8 cellular contexts compared by ENCODE assay signal in genomic region chr3:19885468-19885867, GRCh38. TPM values are rescaled to one million over a fixed set of nuclear protein-coding genes. Genes with fewer than 3 reads are reported as not detected.
DNase-seq lines count a peak whose midpoint lies in the region; ATAC-seq and TF ChIP-seq lines count a peak whose summit lies in the region.

No MANE protein-coding gene starts in this region.

- POLR2A ChIA-PET in activated CD8-positive, alpha-beta T cell treated with anti-CD3 and anti-CD28 coated beads for 36 hours (lab: Charles Lee) = interaction anchor here (0.6 kb wide), 1 partner anchor 337 kb away, joined by 3 read pairs; no protein-coding TSS in a partner anchor

- H3K27ac Mint-ChIP-seq in activated CD8-positive, alpha-beta T cell treated with anti-CD3 and anti-CD28 coated beads for 36 hours = no peak overlapping the region

- no peak overlapping the region for H3K4me3 ChIP-seq in GM12875 (ENCODE audit: low read depth, low read length)
- no peak overlapping the region for H3K4me3 ChIP-seq in upper lobe of right lung

- peak; percentile 38; the same call in 1 of the 2 replicates for TF ChIP-seq CTCF in GM12875 (IDR thresholded peaks at IDR 0.05; ENCODE audit: borderline replicate concordance, insufficient read depth, low read depth, low read length)
- TF ChIP-seq CTCF in LNCAP (IDR thresholded peaks at IDR 0.05) = peak; percentile 62
- peak; percentile 70 for TF ChIP-seq CTCF in activated CD8-positive, alpha-beta T cell treated with anti-CD3 and anti-CD28 coated beads for 36 hours (IDR thresholded peaks at IDR 0.05)
- TF ChIP-seq CTCF in upper lobe of right lung (IDR thresholded peaks at IDR 0.05) = peak; percentile 68

- no peaks in the 10 kb centered on the region for H3K27me3 ChIP-seq in upper lobe of right lung

- no peak overlapping the region for H3K27ac ChIP-seq in upper lobe of right lung

- CTCF ChIA-PET in activated CD8-positive, alpha-beta T cell treated with anti-CD3 and anti-CD28 coated beads for 36 hours (lab: Charles Lee) = interaction anchor here (0.9 to 1.7 kb wide), 6 partner anchors 8 to 301 kb away, joined by 3 to 7 read pairs (median 4); no protein-coding TSS in a partner anchor

- ATAC-seq in activated CD8-positive, alpha-beta T cell treated with anti-CD3 and anti-CD28 coated beads for 36 hours = peak; percentile 39
- ATAC-seq in upper lobe of right lung = peak; percentile 69

- no peaks in the 10 kb centered on the region for H3K36me3 ChIP-seq in upper lobe of right lung

- DNase-seq in AML-193 (lab: John Stamatoyannopoulos, UW) (peak; percentile 16 to 40), iPS-NIHi7 (ENCODE audit: extremely low spot score) (peak; percentile 76), upper lobe of right lung (no peak), cerebellar nuclear complex (lab: John Stamatoyannopoulos, UW) (no peak), DMS79 (lab: John Stamatoyannopoulos, UW) (no peak)
- peak; percentile 3 for DNase-seq in activated CD8-positive, alpha-beta T cell treated with anti-CD3 and anti-CD28 coated beads for 36 hours

- H3K27me3 Mint-ChIP-seq in activated CD8-positive, alpha-beta T cell treated with anti-CD3 and anti-CD28 coated beads for 36 hours = no peaks in the 10 kb centered on the region

- no peaks in the 10 kb centered on the region for H3K36me3 Mint-ChIP-seq in activated CD8-positive, alpha-beta T cell treated with anti-CD3 and anti-CD28 coated beads for 36 hours (ENCODE audit: low read depth)

- H3K4me3 Mint-ChIP-seq in activated CD8-positive, alpha-beta T cell treated with anti-CD3 and anti-CD28 coated beads for 36 hours = no peak overlapping the region

- no peaks in the 10 kb centered on the region for H3K4me1 Mint-ChIP-seq in activated CD8-positive, alpha-beta T cell treated with anti-CD3 and anti-CD28 coated beads for 36 hours (ENCODE audit: low read depth)

- H3K4me1 ChIP-seq in upper lobe of right lung = peaks cover 28% of the 10 kb centered on the region

- H3K9me3 ChIP-seq in upper lobe of right lung = no peaks in the 10 kb centered on the region

- no peaks in the 10 kb centered on the region for H3K9me3 Mint-ChIP-seq in activated CD8-positive, alpha-beta T cell treated with anti-CD3 and anti-CD28 coated beads for 36 hours

- intact Hi-C loops in activated CD8-positive, alpha-beta T cell treated with anti-CD3 and anti-CD28 coated beads for 36 hours (cut with micrococcal nuclease) = no loop called here
- intact Hi-C loops in upper lobe of right lung (cut with DNase I) = no loop called here

RNA-seq across cellular contexts. Expression of gene EFHB, which starts 48.5 kb away (rescaled TPM):
- under 1 TPM; 0.69 to 0.77 TPM for total RNA-seq in activated CD8-positive, alpha-beta T cell treated with anti-CD3 and anti-CD28 coated beads for 36 hours
- total RNA-seq in upper lobe of right lung = 0.90 TPM

Comparison
In these comparisons a context has a peak if more than half of its experiments do, and no peak if none do; other contexts are left out.
1. DNase-seq: peak in AML-193 (2 of 2), activated CD8-positive, alpha-beta T cell treated with anti-CD3 and anti-CD28 coated beads for 36 hours (single experiment) and iPS-NIHi7 (single experiment); none in upper lobe of right lung (single experiment), cerebellar nuclear complex (0 of 2) and DMS79 (single experiment).
2. Peak in every context shown above with its lines, with median percentiles within 50 percentile points of each other: CTCF ChIP-seq.